ENCODE assay signal across 8 cellular contexts in the genomic region with DNA sequence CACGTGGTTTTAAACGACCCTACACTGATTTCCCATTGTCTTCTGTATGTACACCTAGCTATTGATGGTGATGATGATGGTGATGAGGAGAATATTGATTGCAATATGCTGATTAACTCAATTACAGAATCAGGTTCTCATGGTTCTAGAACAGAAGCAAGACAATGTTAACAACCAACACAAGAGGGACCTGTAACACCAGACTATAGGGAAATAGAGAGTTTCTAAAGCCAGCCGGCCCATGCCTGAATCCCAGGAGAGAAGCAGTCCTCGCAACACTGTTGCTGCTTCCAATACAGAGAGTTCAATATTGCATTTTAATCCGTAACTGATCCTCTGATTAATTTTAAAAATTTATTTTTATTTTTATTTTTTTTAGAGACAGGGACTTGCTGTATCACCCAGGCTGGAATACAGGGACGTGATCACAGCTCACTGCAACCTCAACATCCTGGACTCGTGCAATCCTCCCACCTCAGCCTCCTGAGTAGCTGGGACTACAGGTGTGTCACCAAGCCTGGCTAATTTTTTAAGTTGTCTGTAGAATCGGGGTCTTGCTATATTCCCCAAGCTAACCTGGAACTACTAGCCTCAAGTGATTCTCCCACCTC. TPM values are rescaled to one million over a fixed set of nuclear protein-coding genes. Genes with fewer than 3 reads are reported as not detected.
DNase-seq lines count a peak whose midpoint lies in the region; ATAC-seq and TF ChIP-seq lines count a peak whose summit lies in the region.

No MANE protein-coding gene starts in this region.

- H3K9me3 ChIP-seq in smooth muscle cell (replicated peaks; ENCODE audit: low read depth), result no peaks in the 10 kb centered on the region

- H3K27me3 ChIP-seq in smooth muscle cell (ENCODE audit: low read depth), result no peaks in the 10 kb centered on the region

- no peaks in the 10 kb centered on the region for H4K20me1 ChIP-seq in smooth muscle cell (ENCODE audit: low read depth)

- no peaks in the 10 kb centered on the region for H3K9me3 Mint-ChIP-seq in activated naive CD4-positive, alpha-beta T cell treated with anti-CD3 and anti-CD28 coated beads, Interleukin-2, amount 10 ng/mL, durations not matched to agents 7 days and 5 days

- TF ChIP-seq CTCF in VCaP (conservative IDR thresholded peaks at IDR 0.05) (peak; percentile 74), smooth muscle cell (IDR thresholded peaks at IDR 0.05; ENCODE audit: borderline replicate concordance, insufficient read depth, poor library complexity, severe bottlenecking) (peak; percentile 57)

- H3K27ac ChIP-seq in VCaP (no peak overlapping the region), smooth muscle cell (ENCODE audit: low read depth) (no peak overlapping the region)

- ATAC-seq in GM21723 (IDR thresholded peaks at IDR 0.05; ENCODE audit: unreplicated experiment), result no peak
- ATAC-seq in GM18519 (IDR thresholded peaks at IDR 0.05; ENCODE audit: low FRiP score, unreplicated experiment), result no peak

- intact Hi-C loops in cardiac septum (cut with DNase I), result loop anchor here (2.0 to 5.0 kb wide), 2 partner anchors 147 to 219 kb away; no protein-coding TSS in a partner anchor

- WGBS in smooth muscle cell (ENCODE audit: low lambda C conversion rate), result 62% methylated on average over 8 of the region's 8 CpGs

- no peak overlapping the region for H3K9ac ChIP-seq in smooth muscle cell (ENCODE audit: low read depth)

- no peak overlapping the region for H3K27ac Mint-ChIP-seq in activated naive CD4-positive, alpha-beta T cell treated with anti-CD3 and anti-CD28 coated beads, Interleukin-2, amount 10 ng/mL, durations not matched to agents 7 days and 5 days

- H3K36me3 ChIP-seq in smooth muscle cell (ENCODE audit: low read depth), result no peaks in the 10 kb centered on the region

- CTCF ChIA-PET in activated naive CD4-positive, alpha-beta T cell treated with anti-CD3 and anti-CD28 coated beads, Interleukin-2, amount 10 ng/mL, durations not matched to agents 7 days and 5 days (lab: Charles Lee), result interaction anchor here (1.0 to 9.8 kb wide), 10 partner anchors 79 to 224 kb away, joined by 3 to 97 read pairs (median 4); no protein-coding TSS in a partner anchor

- H3K27me3 Mint-ChIP-seq in activated naive CD4-positive, alpha-beta T cell treated with anti-CD3 and anti-CD28 coated beads, Interleukin-2, amount 10 ng/mL, durations not matched to agents 7 days and 5 days, result peaks cover 13% of the 10 kb centered on the region

- no peak overlapping the region for H3K4me3 Mint-ChIP-seq in activated naive CD4-positive, alpha-beta T cell treated with anti-CD3 and anti-CD28 coated beads, Interleukin-2, amount 10 ng/mL, durations not matched to agents 7 days and 5 days

- no peak overlapping the region for H3K4me3 ChIP-seq in smooth muscle cell

- peaks cover 3% of the 10 kb centered on the region for H3K4me1 ChIP-seq in smooth muscle cell (ENCODE audit: low read depth)

- no peak overlapping the region for H3K4me2 ChIP-seq in smooth muscle cell

- H3F3A ChIP-seq in smooth muscle cell (ENCODE audit: low read depth), result no peaks in the 10 kb centered on the region

- no peaks in the 10 kb centered on the region for H3K79me2 ChIP-seq in smooth muscle cell (ENCODE audit: low read depth)

- peak; percentile 9 for DNase-seq in activated naive CD4-positive, alpha-beta T cell treated with Interleukin-2 at 50 U/mL for 16 hours
- DNase-seq in activated naive CD4-positive, alpha-beta T cell treated with anti-CD3 and anti-CD28 coated beads, Interleukin-2, amount 10 ng/mL, durations not matched to agents 7 days and 5 days, result no peak
- peak; percentile 11 for DNase-seq in NCI-H1105 (lab: John Stamatoyannopoulos, UW)
- DNase-seq in cardiac septum (ENCODE audit: low spot score), result peak; percentile 68
- no peak for DNase-seq in smooth muscle cell (lab: John Stamatoyannopoulos, UW; ENCODE audit: unreplicated experiment)

- no peaks in the 10 kb centered on the region for H3K36me3 Mint-ChIP-seq in activated naive CD4-positive, alpha-beta T cell treated with anti-CD3 and anti-CD28 coated beads, Interleukin-2, amount 10 ng/mL, durations not matched to agents 7 days and 5 days

- peaks cover 20% of the 10 kb centered on the region for H3K4me1 Mint-ChIP-seq in activated naive CD4-positive, alpha-beta T cell treated with anti-CD3 and anti-CD28 coated beads, Interleukin-2, amount 10 ng/mL, durations not matched to agents 7 days and 5 days

- no peak overlapping the region for H2AFZ ChIP-seq in smooth muscle cell (ENCODE audit: low read depth)

RNA-seq across cellular contexts. Expression of gene UBASH3B, which starts 22.2 kb away (rescaled TPM):
- total RNA-seq in cardiac septum (4.2 TPM), smooth muscle cell (30.5 and 34.1 TPM in 2 replicates)
- 15.8 and 23.1 TPM in 2 replicates for polyA plus RNA-seq in smooth muscle cell

Comparison
In these comparisons a context has a peak if more than half of its experiments do, and no peak if none do; other contexts are left out.
1. DNase-seq: peak in activated naive CD4-positive, alpha-beta T cell treated with Interleukin-2 at 50 U/mL for 16 hours (single experiment), NCI-H1105 (single experiment) and cardiac septum (single experiment); none in activated naive CD4-positive, alpha-beta T cell treated with anti-CD3 and anti-CD28 coated beads, Interleukin-2, amount 10 ng/mL, durations not matched to agents 7 days and 5 days (single experiment) and smooth muscle cell (single experiment).